35 cellular contexts compared by ENCODE assay signal in the genomic region with DNA sequence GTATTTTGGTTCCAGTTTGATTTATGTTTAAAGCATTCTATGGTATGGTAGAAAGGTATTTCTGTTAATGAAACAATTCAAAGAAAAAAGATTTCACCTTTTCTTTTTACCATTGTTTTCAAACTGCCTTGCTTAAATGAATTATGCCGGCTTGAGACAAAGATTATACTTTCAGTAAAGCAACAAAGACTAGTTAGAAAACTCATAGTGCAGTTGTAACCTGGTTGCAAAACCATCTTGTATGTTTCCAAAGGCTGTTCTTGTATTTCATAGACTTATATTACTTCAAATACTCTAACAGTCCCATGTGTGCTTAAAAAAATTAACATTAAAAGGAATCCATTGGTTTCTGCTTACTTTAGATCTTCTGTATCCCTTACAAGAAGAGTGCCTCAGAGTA.
A peak's percentile ranks its signal among the peaks of the same experiment; 100 is the strongest.
DNase-seq lines count a peak whose midpoint lies in the region; ATAC-seq, FAIRE-seq and TF ChIP-seq lines count a peak whose summit lies in the region.
"Had no signal": no experiment of that assay in that cellular context is flagged by ENCODE, and none has a peak within 500 bp of the region (broad histone marks: within the 10 kb centered on the region; RNA-seq: fewer than 3 reads in every experiment).

No MANE protein-coding gene starts in this region.

- BruUV-seq in HepG2 (replicated peaks; lab: Mats Ljungman, UMichigan) (no TSS peak), GM12878 (replicated peaks; lab: Mats Ljungman, UMichigan) (no TSS peak), K562 (replicated peaks; lab: Mats Ljungman, UMichigan) (no TSS peak)

- H3K27me3 Mint-ChIP-seq in T-cell, result no peaks in the 10 kb centered on the region
- H3K27me3 Mint-ChIP-seq: B cell; CD4-positive, alpha-beta memory T cell; CD4-positive, alpha-beta T cell; CD4-positive, CD25-positive, alpha-beta regulatory T cell; CD8-positive, alpha-beta memory T cell had no signal

- H3K9ac ChIP-seq in HepG2 (ENCODE audit: insufficient read depth, low read depth, low read length) (no peak overlapping the region), GM12878 (ENCODE audit: control insufficient read depth, insufficient read depth, low read length) (no peak overlapping the region), K562 (ENCODE audit: insufficient read depth in 1 of 2, low read depth in 2 of 2, low read length in 2 of 2) (no peak overlapping the region)
- H3K9ac ChIP-seq: BLaER1; BLaER1 treated with 17β-estradiol and CSF1 and Interleukin-3, amounts not matched to agents 10 nM and 100 nM had no signal

- in situ Hi-C loops in HepG2 (cut with HindIII; ENCODE audit: extremely low pct_ligation_motif_present, low pct_unique_long_range_greater_than_20kb) (no loop called here), GM12878 (cut with MboI) (no loop called here), K562 (cut with MboI) (no loop called here)

- intact Hi-C loops in HepG2 (cut with micrococcal nuclease; ENCODE audit: unreplicated experiment), result no loop called here
- intact Hi-C loops in right lobe of liver (cut with DNase I), result no loop called here
- intact Hi-C loops in GM12878 (cut with micrococcal nuclease; ENCODE audit: unreplicated experiment), result no loop called here
- intact Hi-C loops in K562 (cut with micrococcal nuclease), result no loop called here

- H3K4me2 ChIP-seq in HepG2 (ENCODE audit: low read depth, low read length) (no peak overlapping the region), GM12878 (ENCODE audit: control insufficient read depth, insufficient read depth) (no peak overlapping the region), K562 (ENCODE audit: insufficient read depth, low read length) (no peak overlapping the region)
- H3K4me2 ChIP-seq: A549; BLaER1; BLaER1 treated with 17β-estradiol and CSF1 and Interleukin-3, amounts not matched to agents 10 nM and 100 nM had no signal

- H3K9me1 ChIP-seq in K562 (ENCODE audit: control insufficient read depth, insufficient read depth, low read length), result no peaks in the 10 kb centered on the region

- H3K79me2 ChIP-seq in HepG2 (ENCODE audit: insufficient read depth, low read length) (no peaks in the 10 kb centered on the region), GM12878 (ENCODE audit: control insufficient read depth, insufficient read depth, low read length) (no peaks in the 10 kb centered on the region), K562 (ENCODE audit: control insufficient read depth, insufficient read depth, low read length) (no peaks in the 10 kb centered on the region)

- H3K4me3 ChIP-seq in HepG2 (replicated peaks in 1 of 3; ENCODE audit: insufficient read depth in 1 of 3, low read depth in 2 of 3, low read length in 3 of 3) (no peak overlapping the region), right lobe of liver (no peak overlapping the region), GM12878 (no peak overlapping the region), K562 (no peak overlapping the region)
- H3K4me3 ChIP-seq: A549; BLaER1; BLaER1 treated with 17β-estradiol and CSF1 and Interleukin-3, amounts not matched to agents 10 nM and 100 nM had no signal

- peaks cover 1 to 10% of the 10 kb centered on the region in 2 experiments; a peak in 1 of 5 replicates for H3K36me3 ChIP-seq in HepG2 (replicated peaks in 1 of 2; ENCODE audit: control insufficient read depth in 1 of 2, insufficient read depth in 2 of 2, low read length in 2 of 2)
- no peaks in the 10 kb centered on the region for H3K36me3 ChIP-seq in right lobe of liver
- H3K36me3 ChIP-seq in GM12878 (ENCODE audit: control insufficient read depth in 2 of 2, insufficient read depth in 2 of 2, low read length in 1 of 2), result no peaks in the 10 kb centered on the region; a peak in 1 of 4 replicates
- peaks cover 8% of the 10 kb centered on the region; the same call in 1 of the 3 replicates for H3K36me3 ChIP-seq in K562 (ENCODE audit: control insufficient read depth, insufficient read depth, low read length)
- H3K36me3 ChIP-seq: BE2C had no signal

- CTCF ChIA-PET in HepG2 (lab: Yijun Ruan, JAX; ENCODE audit: low intra/inter-chr PET ratio, low total read pairs) (no interaction called here), GM12878 (lab: Yijun Ruan, JAX) (no interaction called here), K562 (lab: Yijun Ruan, JAX; ENCODE audit: low intra/inter-chr PET ratio) (no interaction called here), T-cell (lab: Charles Lee) (no interaction called here)

- H3K4me1 ChIP-seq in HepG2 (ENCODE audit: insufficient read depth, low read length), result no peaks in the 10 kb centered on the region
- no peaks in the 10 kb centered on the region for H3K4me1 ChIP-seq in right lobe of liver
- no peaks in the 10 kb centered on the region for H3K4me1 ChIP-seq in GM12878 (ENCODE audit: control insufficient read depth, insufficient read depth, low read length)
- H3K4me1 ChIP-seq in K562 (replicated peaks in 1 of 2; ENCODE audit: control insufficient read depth in 2 of 2, insufficient read depth in 2 of 2, low read length in 2 of 2), result no peaks in the 10 kb centered on the region
- H3K4me1 ChIP-seq: A549; BE2C; BLaER1; BLaER1 treated with 17β-estradiol and CSF1 and Interleukin-3, amounts not matched to agents 10 nM and 100 nM; Caco-2 had no signal

- H2AFZ ChIP-seq in HepG2 (ENCODE audit: low read length) (no peak overlapping the region), GM12878 (ENCODE audit: control insufficient read depth, low read depth, low read length) (no peak overlapping the region), K562 (ENCODE audit: low read depth, low read length) (no peak overlapping the region)

- no peaks in the 10 kb centered on the region; a peak in 1 of 5 replicates for H3K27me3 ChIP-seq in HepG2 (ENCODE audit: control insufficient read depth in 1 of 2, insufficient read depth in 2 of 2, low read length in 2 of 2)
- no peaks in the 10 kb centered on the region for H3K27me3 ChIP-seq in right lobe of liver
- no peaks in the 10 kb centered on the region for H3K27me3 ChIP-seq in GM12878 (replicated peaks in 1 of 2; ENCODE audit: control insufficient read depth in 2 of 2, insufficient read depth in 2 of 2, low read length in 1 of 2)
- H3K27me3 ChIP-seq in K562 (ENCODE audit: control insufficient read depth in 2 of 2, insufficient read depth in 2 of 2, low read length in 2 of 2), result no peaks in the 10 kb centered on the region
- H3K27me3 ChIP-seq: BE2C; BLaER1; BLaER1 treated with 17β-estradiol and CSF1 and Interleukin-3, amounts not matched to agents 10 nM and 100 nM had no signal

- TF ChIP-seq POLR2A in HepG2 (IDR thresholded peaks at IDR 0.05; ENCODE audit: insufficient read depth in 1 of 2, low read depth in 2 of 2, low read length in 2 of 2), result no peak
- TF ChIP-seq POLR2A in right lobe of liver (IDR thresholded peaks at IDR 0.05), result no peak
- TF ChIP-seq POLR2A in GM12878 (IDR thresholded peaks at IDR 0.05; ENCODE audit: low read depth, low read length), result no peak
- TF ChIP-seq POLR2A in K562 (conservative IDR thresholded peaks at IDR 0.05), result no peak

- peaks cover 18% of the 10 kb centered on the region for H3K36me3 Mint-ChIP-seq in T-cell
- H3K36me3 Mint-ChIP-seq: CD8-positive, alpha-beta T cell had no signal

- H3K9me3 Mint-ChIP-seq in T-cell, result peaks cover 0 to 22% (median 4%) of the 10 kb centered on the region in 3 donors

- no peak for TF ChIP-seq CTCF in HepG2 (CRISPR knock-in tag; IDR thresholded peaks at IDR 0.05)
- TF ChIP-seq CTCF in right lobe of liver (IDR thresholded peaks at IDR 0.05), result no peak
- TF ChIP-seq CTCF in GM12878 (IDR thresholded peaks at IDR 0.05 in 2 of 3, conservative IDR thresholded peaks at IDR 0.05 in 1 of 3; ENCODE audit: control insufficient read depth in 2 of 3, extremely low read depth in 1 of 3, insufficient read depth in 1 of 3, low read depth in 3 of 3, low read length in 3 of 3), result no peak
- TF ChIP-seq CTCF in K562 (IDR thresholded peaks at IDR 0.05 in 2 of 3, conservative IDR thresholded peaks at IDR 0.05 in 1 of 3; ENCODE audit: insufficient read depth in 2 of 3, low read depth in 1 of 3, low read length in 3 of 3), result no peak

- H3K27ac ChIP-seq in HepG2 (ENCODE audit: extremely low read length, insufficient read depth, low read length) (no peak overlapping the region), right lobe of liver (no peak overlapping the region), GM12878 (ENCODE audit: control insufficient read depth, insufficient read depth) (no peak overlapping the region), K562 (ENCODE audit: extremely low read depth, low read depth, low read length) (no peak overlapping the region)
- H3K27ac ChIP-seq: 22Rv1; A549; BLaER1; BLaER1 treated with 17β-estradiol and CSF1 and Interleukin-3, amounts not matched to agents 10 nM and 100 nM; C4-2B had no signal

- WGBS in HepG2 (ENCODE audit: low lambda C conversion rate), result 93% methylated on average over 1 of the region's 1 CpG
- 97% methylated on average over 1 of the region's 1 CpG for WGBS in right lobe of liver (ENCODE audit: insufficient coverage, low coverage, low lambda C conversion rate, missing lambda C conversion rate)
- 100% methylated on average over 1 of the region's 1 CpG for WGBS in GM12878 (ENCODE audit: insufficient coverage, insufficient replicate concordance, low lambda C conversion rate, missing lambda C conversion rate)
- 93% methylated on average over 1 of the region's 1 CpG for whole genome bisulfite sequencing in K562 (ENCODE audit: insufficient coverage, low coverage, missing lambda C conversion rate)

- no peaks in the 10 kb centered on the region for H4K20me1 ChIP-seq in HepG2 (ENCODE audit: insufficient read depth, low read length)
- H4K20me1 ChIP-seq in GM12878 (ENCODE audit: control insufficient read depth, insufficient read depth), result no peaks in the 10 kb centered on the region
- no peaks in the 10 kb centered on the region for H4K20me1 ChIP-seq in K562 (replicated peaks; ENCODE audit: control insufficient read depth, insufficient read depth, low read length)
- H4K20me1 ChIP-seq: BLaER1; BLaER1 treated with 17β-estradiol and CSF1 and Interleukin-3, amounts not matched to agents 10 nM and 100 nM had no signal

- ATAC-seq in HepG2, result no peak
- no peak for ATAC-seq in right lobe of liver
- no peak for ATAC-seq in GM12878
- ATAC-seq in K562, result no peak
- no peak for ATAC-seq in T-cell (replicated peaks in 1 of 4)
- ATAC-seq: A549; CD8-positive, alpha-beta T cell had no signal

- TF ChIP-seq EP300 in HepG2 (IDR thresholded peaks at IDR 0.05; ENCODE audit: low read depth in 2 of 2, low read length in 2 of 2), result no peak
- TF ChIP-seq EP300 in HepG2 (CRISPR knock-in tag; IDR thresholded peaks at IDR 0.05; ENCODE audit: borderline replicate concordance), result no peak
- no peak for TF ChIP-seq EP300 in GM12878 (IDR thresholded peaks at IDR 0.05; ENCODE audit: borderline replicate concordance in 1 of 2, control insufficient read depth in 1 of 2, low read depth in 2 of 2, low read length in 2 of 2)
- TF ChIP-seq EP300 in K562 (IDR thresholded peaks at IDR 0.05; ENCODE audit: low read length), result no peak

- no peak overlapping the region for H3K4me3 Mint-ChIP-seq in T-cell
- H3K4me3 Mint-ChIP-seq: B cell; CD14-positive monocyte; CD4-positive, alpha-beta memory T cell; CD4-positive, alpha-beta T cell; CD4-positive, CD25-positive, alpha-beta regulatory T cell; CD8-positive, alpha-beta memory T cell; CD8-positive, alpha-beta T cell had no signal

- no peak overlapping the region for H3K27ac Mint-ChIP-seq in T-cell
- H3K27ac Mint-ChIP-seq: B cell; CD14-positive monocyte; CD4-positive, alpha-beta memory T cell; CD4-positive, alpha-beta T cell; CD4-positive, CD25-positive, alpha-beta regulatory T cell; CD8-positive, alpha-beta memory T cell; CD8-positive, alpha-beta T cell had no signal

- DNase-seq in HepG2 (ENCODE audit: low spot score), result no peak
- no peak for DNase-seq in right lobe of liver
- DNase-seq in GM12878 (ENCODE audit: low read depth, low spot score), result no peak
- DNase-seq in K562 (ENCODE audit: extremely low read depth in 1 of 4, low spot score in 3 of 4), result no peak
- no peak for DNase-seq in T-cell
- no peak for DNase-seq in activated naive CD4-positive, alpha-beta T cell (lab: John Stamatoyannopoulos, UW)
- DNase-seq: 8988T; ACHN; AML-193; BE2C; C1 segment of cervical spinal cord; Caco-2; Calu3; CD4-positive, alpha-beta memory T cell; CD4-positive, alpha-beta T cell; CD4-positive, CD25-positive, alpha-beta regulatory T cell; CD8-positive, alpha-beta memory T cell; CD8-positive, alpha-beta T cell; COR-L47; DMS 273 treated with DMSO at 0.1 percent for 48 hours; DMS153; DMS53; DMS79; DMS79 treated with DMSO at 0.1 percent for 48 hours; DND-41; EL had no signal

- FAIRE-seq in HepG2 (lab: Jason Lieb, UNC) (no peak), GM12878 (lab: Jason Lieb, UNC) (peak; percentile 54), K562 (lab: Jason Lieb, UNC) (no peak)
- FAIRE-seq: A204.1, D721Med had no signal

- SMC1A ChIA-PET in GM12878 (lab: Charles Lee; ENCODE audit: uncharacterized antibody, unreplicated experiment), result no interaction called here

- TF ChIP-seq RAD21 in HepG2 (CRISPR knock-in tag; IDR thresholded peaks at IDR 0.05) (no peak), GM12878 (IDR thresholded peaks at IDR 0.05; ENCODE audit: insufficient read depth, low read depth, low read length) (no peak), K562 (CRISPR knock-in tag; conservative IDR thresholded peaks at IDR 0.05 in 1 of 2, IDR thresholded peaks at IDR 0.05 in 1 of 2) (no peak)

- POLR2A ChIA-PET in HepG2 (lab: Yijun Ruan, JAX) (no interaction called here), GM12878 (lab: Charles Lee) (no interaction called here), K562 (lab: Yijun Ruan, JAX) (no interaction called here), T-cell (lab: Charles Lee) (interaction anchor here in 1 of 2 donors (0.6 kb wide), 1 partner anchor 131 kb away, joined by 3 read pairs; no protein-coding TSS in a partner anchor)

- H3K9me3 ChIP-seq in HepG2 (ENCODE audit: low read length), result no peaks in the 10 kb centered on the region
- no peaks in the 10 kb centered on the region for H3K9me3 ChIP-seq in right lobe of liver
- H3K9me3 ChIP-seq in GM12878 (replicated peaks; ENCODE audit: control insufficient read depth, insufficient read depth, low read length), result no peaks in the 10 kb centered on the region
- H3K9me3 ChIP-seq in K562 (replicated peaks; ENCODE audit: control insufficient read depth, insufficient read depth, low read depth, low read length), result no peaks in the 10 kb centered on the region
- H3K9me3 ChIP-seq: A549, BE2C, BLaER1, Caco-2 had no signal

- RAD21 ChIA-PET in GM12878 (lab: Charles Lee; ENCODE audit: unreplicated experiment), result no interaction called here

- no peaks in the 10 kb centered on the region for H3K4me1 Mint-ChIP-seq in T-cell
- H3K4me1 Mint-ChIP-seq: B cell; CD14-positive monocyte; CD4-positive, alpha-beta memory T cell; CD4-positive, CD25-positive, alpha-beta regulatory T cell; CD8-positive, alpha-beta memory T cell had no signal

Comparison
In these comparisons a context has a peak if more than half of its experiments do, and no peak if none do; other contexts are left out.
1. Of the 241 proteins assayed by ChIP-seq in both HepG2 and K562: peak only in HepG2: HNRNPUL1; only in K562: none; in both: none; in neither: 240.